In the genomic region with DNA sequence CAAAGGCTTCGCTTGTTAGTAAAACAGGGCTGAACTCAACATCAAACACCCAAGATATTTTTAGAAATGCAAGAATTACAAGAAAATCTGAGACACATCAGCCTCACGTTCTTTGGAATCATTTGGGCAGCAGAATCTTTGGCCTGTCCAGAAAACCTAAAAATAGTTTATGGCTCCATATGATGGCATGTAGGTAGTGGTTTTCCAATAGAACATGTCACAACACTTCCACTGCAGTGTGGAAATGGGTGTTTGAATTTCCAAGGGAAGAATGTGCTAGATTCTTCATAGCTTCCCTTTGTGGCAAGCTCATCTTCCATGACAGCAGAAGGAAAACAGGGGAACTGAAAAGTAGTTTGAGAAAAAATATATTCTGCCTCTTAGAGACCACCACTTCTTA, we compare ENCODE assay signal across 38 cellular contexts.
"Had no signal": no experiment of that assay in that cellular context is flagged by ENCODE, and none has a peak within 500 bp of the region (broad histone marks: within the 10 kb centered on the region; RNA-seq: fewer than 3 reads in every experiment).

No MANE protein-coding gene starts in this region.

- H3K4me3 ChIP-seq: adrenal gland, cardiac muscle cell had no signal

- H3K36me3 ChIP-seq: adrenal gland, cardiac muscle cell had no signal

- H3K36me3 Mint-ChIP-seq: activated CD4-positive, alpha-beta memory T cell treated with anti-CD3 and anti-CD28 coated beads for 36 hours; activated naive CD4-positive, alpha-beta T cell treated with anti-CD3 and anti-CD28 coated beads, Interleukin-2, amount 50 U/mL, for 72 hours; activated naive CD8-positive, alpha-beta T cell treated with anti-CD3 and anti-CD28 coated beads for 36 hours; brain had no signal

- H3K4me1 ChIP-seq: adrenal gland had no signal

- H3K27ac ChIP-seq: adrenal gland, cardiac muscle cell, VCaP had no signal

- H3K9me3 Mint-ChIP-seq: activated B cell treated with CpG ODN at 0.5 μM for 24 hours; activated CD4-positive, alpha-beta memory T cell treated with anti-CD3 and anti-CD28 coated beads for 36 hours; activated CD4-positive, alpha-beta T cell treated with anti-CD3 and anti-CD28 coated beads, Interleukin-2, amount 10 ng/mL, durations not matched to agents 24 days and 14 days; activated CD8-positive, alpha-beta T cell treated with anti-CD3 and anti-CD28 coated beads for 36 hours; activated naive CD4-positive, alpha-beta T cell treated with anti-CD3 and anti-CD28 coated beads for 36 hours; activated naive CD4-positive, alpha-beta T cell treated with anti-CD3 and anti-CD28 coated beads, Interleukin-2, amount 50 U/mL, for 72 hours; activated naive CD8-positive, alpha-beta T cell treated with anti-CD3 and anti-CD28 coated beads for 36 hours; activated T-cell treated with anti-CD3 and anti-CD28 coated beads, Interleukin-2, amount 50 U/mL, for 4 hours; activated T-cell treated with anti-CD3 and anti-CD28 coated beads, Interleukin-2, amount 50 U/mL, for 72 hours; activated T-helper 1 cell treated with anti-CD3 and anti-CD28 coated beads, Interleukin-12 subunit alpha, Interleukin-12 subunit beta, Interleukin-2, Interleukin-4 antibody, amounts not matched to agents 30 ng/mL and 10 ng/mL and 1 ng/mL, durations not matched to agents 14 hours and 24 hours and 36 hours; activated T-helper 17 cell treated with anti-CD3 and anti-CD28 coated beads, Interleukin-2, amount 50 U/mL, for 72 hours; central memory CD8-positive, alpha-beta T cell; T-helper 1 cell treated with Interleukin-12 subunit alpha and Interleukin-12 subunit beta and Interleukin-4 antibody, amounts not matched to agents 30 μg/mL and 1 μg/mL, for 36 hours; T-helper 2 cell treated with Interferon-gamma antibody and Interleukin-4, amounts not matched to agents 5 μg/mL and 100 μg/mL, for 36 hours had no signal

- DNase-seq: activated B cell treated with CpG ODN at 0.5 μM for 24 hours; activated CD4-positive, alpha-beta memory T cell treated with anti-CD3 and anti-CD28 coated beads for 36 hours; activated CD4-positive, alpha-beta T cell treated with anti-CD3 and anti-CD28 coated beads for 4 hours; activated CD4-positive, alpha-beta T cell treated with anti-CD3 and anti-CD28 coated beads, Interleukin-2, amount 10 ng/mL, durations not matched to agents 24 days and 14 days; activated CD4-positive, alpha-beta T cell treated with anti-CD3 and anti-CD28 coated beads, Interleukin-2, amount 50 U/mL, for 1 hour; activated CD4-positive, alpha-beta T cell treated with anti-CD3 and anti-CD28 coated beads, Interleukin-2, amount 50 U/mL, for 4 hours; activated CD4-positive, CD25-positive, alpha-beta regulatory T cell treated with anti-CD3 and anti-CD28 coated beads, Interleukin-2, amount 50 U/mL, for 72 hours; activated CD8-positive, alpha-beta memory T cell treated with anti-CD3 and anti-CD28 coated beads, Interleukin-2, amount 50 U/mL, for 4 hours; activated CD8-positive, alpha-beta T cell treated with anti-CD3 and anti-CD28 coated beads for 36 hours; activated effector memory CD4-positive, alpha-beta T cell treated with anti-CD3 and anti-CD28 coated beads, Interleukin-2, amount 50 U/mL, for 16 hours; activated gamma-delta T cell treated with Interleukin-2 at 50 U/mL for 16 hours; activated naive CD4-positive, alpha-beta T cell; activated naive CD4-positive, alpha-beta T cell treated with anti-CD3 and anti-CD28 coated beads for 36 hours; activated naive CD4-positive, alpha-beta T cell treated with anti-CD3 and anti-CD28 coated beads, Interleukin-2, amount 50 U/mL, for 16 hours; activated naive CD8-positive, alpha-beta T cell treated with anti-CD3 and anti-CD28 coated beads for 36 hours; activated T-cell treated with anti-CD3 and anti-CD28 coated beads for 4 hours; activated T-cell treated with anti-CD3 and anti-CD28 coated beads, Interleukin-2, amount 50 U/mL, for 1 hour; activated T-cell treated with anti-CD3 and anti-CD28 coated beads, Interleukin-2, amount 50 U/mL, for 4 hours; activated T-cell treated with anti-CD3 and anti-CD28 coated beads, Interleukin-2, amount 50 U/mL, for 72 hours; adrenal gland; amniotic stem cell; aorta; caudate nucleus; cerebellar nuclear complex; T-helper 1 cell; T-helper 2 cell; T-helper 9 cell had no signal

- H3K4me1 Mint-ChIP-seq: activated B cell treated with CpG ODN at 0.5 μM for 24 hours; activated CD4-positive, alpha-beta T cell treated with anti-CD3 and anti-CD28 coated beads, Interleukin-2, amount 10 ng/mL, durations not matched to agents 24 days and 14 days; activated naive CD8-positive, alpha-beta T cell treated with anti-CD3 and anti-CD28 coated beads for 36 hours; activated T-helper 17 cell treated with anti-CD3 and anti-CD28 coated beads, Interleukin-2, amount 50 U/mL, for 72 hours; brain; central memory CD8-positive, alpha-beta T cell had no signal

- H3K9me3 ChIP-seq: adrenal gland had no signal

- H3K27me3 ChIP-seq: adrenal gland, cardiac muscle cell had no signal

- FAIRE-seq: bronchial epithelial cell, TTC549 had no signal

- H3K27ac Mint-ChIP-seq: activated B cell treated with CpG ODN at 0.5 μM for 24 hours; activated CD4-positive, alpha-beta memory T cell treated with anti-CD3 and anti-CD28 coated beads for 36 hours; activated CD4-positive, alpha-beta T cell treated with anti-CD3 and anti-CD28 coated beads, Interleukin-2, amount 10 ng/mL, durations not matched to agents 24 days and 14 days; activated CD8-positive, alpha-beta T cell treated with anti-CD3 and anti-CD28 coated beads for 36 hours; activated naive CD4-positive, alpha-beta T cell treated with anti-CD3 and anti-CD28 coated beads for 36 hours; activated naive CD4-positive, alpha-beta T cell treated with anti-CD3 and anti-CD28 coated beads, Interleukin-2, amount 50 U/mL, for 72 hours; activated naive CD8-positive, alpha-beta T cell treated with anti-CD3 and anti-CD28 coated beads for 36 hours; activated T-cell treated with anti-CD3 and anti-CD28 coated beads, Interleukin-2, amount 50 U/mL, for 72 hours; activated T-helper 1 cell treated with anti-CD3 and anti-CD28 coated beads, Interleukin-12 subunit alpha, Interleukin-12 subunit beta, Interleukin-2, Interleukin-4 antibody, amounts not matched to agents 30 ng/mL and 10 ng/mL and 1 ng/mL, durations not matched to agents 14 hours and 24 hours and 36 hours; activated T-helper 17 cell treated with anti-CD3 and anti-CD28 coated beads, Interleukin-2, amount 50 U/mL, for 72 hours; brain; T-helper 1 cell treated with Interleukin-12 subunit alpha and Interleukin-12 subunit beta and Interleukin-4 antibody, amounts not matched to agents 30 μg/mL and 1 μg/mL, for 36 hours; T-helper 2 cell treated with Interferon-gamma antibody and Interleukin-4, amounts not matched to agents 5 μg/mL and 100 μg/mL, for 36 hours had no signal

- ATAC-seq: activated CD8-positive, alpha-beta T cell treated with anti-CD3 and anti-CD28 coated beads for 36 hours; activated naive CD4-positive, alpha-beta T cell treated with anti-CD3 and anti-CD28 coated beads, Interleukin-2, amount 50 U/mL, for 72 hours; activated T-cell treated with anti-CD3 and anti-CD28 coated beads, Interleukin-2, amount 50 U/mL, for 4 hours; activated T-cell treated with anti-CD3 and anti-CD28 coated beads, Interleukin-2, amount 50 U/mL, for 72 hours; activated T-helper 17 cell treated with anti-CD3 and anti-CD28 coated beads, Interleukin-2, amount 50 U/mL, for 72 hours had no signal

- H3K4me3 Mint-ChIP-seq: activated B cell treated with CpG ODN at 0.5 μM for 24 hours; activated CD4-positive, alpha-beta memory T cell treated with anti-CD3 and anti-CD28 coated beads for 36 hours; activated CD4-positive, alpha-beta T cell treated with anti-CD3 and anti-CD28 coated beads, Interleukin-2, amount 10 ng/mL, durations not matched to agents 24 days and 14 days; activated CD8-positive, alpha-beta T cell treated with anti-CD3 and anti-CD28 coated beads for 36 hours; activated naive CD4-positive, alpha-beta T cell treated with anti-CD3 and anti-CD28 coated beads for 36 hours; activated naive CD8-positive, alpha-beta T cell treated with anti-CD3 and anti-CD28 coated beads for 36 hours; activated T-cell treated with anti-CD3 and anti-CD28 coated beads, Interleukin-2, amount 50 U/mL, for 4 hours; activated T-cell treated with anti-CD3 and anti-CD28 coated beads, Interleukin-2, amount 50 U/mL, for 72 hours; activated T-helper 1 cell treated with anti-CD3 and anti-CD28 coated beads, Interleukin-12 subunit alpha, Interleukin-12 subunit beta, Interleukin-2, Interleukin-4 antibody, amounts not matched to agents 30 ng/mL and 10 ng/mL and 1 ng/mL, durations not matched to agents 14 hours and 24 hours and 36 hours; activated T-helper 17 cell treated with anti-CD3 and anti-CD28 coated beads, Interleukin-2, amount 50 U/mL, for 72 hours; brain; central memory CD8-positive, alpha-beta T cell; T-helper 1 cell treated with Interleukin-12 subunit alpha and Interleukin-12 subunit beta and Interleukin-4 antibody, amounts not matched to agents 30 μg/mL and 1 μg/mL, for 36 hours; T-helper 2 cell treated with Interferon-gamma antibody and Interleukin-4, amounts not matched to agents 5 μg/mL and 100 μg/mL, for 36 hours had no signal

- H3K27me3 Mint-ChIP-seq: activated naive CD8-positive, alpha-beta T cell treated with anti-CD3 and anti-CD28 coated beads for 36 hours; central memory CD8-positive, alpha-beta T cell had no signal
